1 cellular context compared by ENCODE assay signal in genomic region chr17:58191259-58191896, GRCh38.
TF ChIP-seq lines count a peak whose summit lies in the region.

No MANE protein-coding gene starts in this region.

TF ChIP-seq in HEK293, 187 proteins besides CTCF, POLR2A, EP300 and RAD21 (continued from another document):
- TF ChIP-seq ZNF274 (IDR thresholded peaks at IDR 0.05; ENCODE audit: low read length) (no peak), ZNF274 (tag by site-specific recombination; IDR thresholded peaks at IDR 0.05; ENCODE audit: borderline replicate concordance) (no peak), ZNF768 (tag by site-specific recombination; IDR thresholded peaks at IDR 0.05) (no peak), ZNF707 (tag by site-specific recombination; IDR thresholded peaks at IDR 0.05) (no peak), ZFP3 (tag by site-specific recombination; IDR thresholded peaks at IDR 0.05; ENCODE audit: low read depth) (no peak), PRDM1 (tag by site-specific recombination; IDR thresholded peaks at IDR 0.05) (no peak), KLF10 (tag by site-specific recombination; IDR thresholded peaks at IDR 0.05) (no peak), ZNF48 (tag by site-specific recombination; IDR thresholded peaks at IDR 0.05) (no peak), PBX3 (CRISPR knock-in tag; IDR thresholded peaks at IDR 0.05) (no peak), KLF16 (tag by site-specific recombination; IDR thresholded peaks at IDR 0.05) (no peak), ZNF610 (tag by site-specific recombination; IDR thresholded peaks at IDR 0.05; ENCODE audit: borderline replicate concordance) (no peak), ZNF184 (tag by site-specific recombination; IDR thresholded peaks at IDR 0.05) (no peak), ZNF366 (tag by site-specific recombination; conservative IDR thresholded peaks at IDR 0.05) (no peak), ZNF549 (tag by site-specific recombination; IDR thresholded peaks at IDR 0.05) (no peak)
